In genomic region chr2:240778426-240778825, GRCh38 we compare ENCODE assay signal across 21 cellular contexts. TPM values are rescaled to one million over a fixed set of nuclear protein-coding genes. Genes with fewer than 3 reads are reported as not detected.
DNase-seq lines count a peak whose midpoint lies in the region; ATAC-seq, FAIRE-seq and TF ChIP-seq lines count a peak whose summit lies in the region.
"Had no signal": no experiment of that assay in that cellular context is flagged by ENCODE, and none has a peak within 500 bp of the region (broad histone marks: within the 10 kb centered on the region; RNA-seq: fewer than 3 reads in every experiment).

No MANE protein-coding gene starts in this region.

- in situ Hi-C loops in GM12878 (cut with MboI) = no loop called here

- H2BK15ac ChIP-seq in mesendoderm (replicated peaks; ENCODE audit: low read depth) = no peak overlapping the region

- TF ChIP-seq EP300 in GM12878 (IDR thresholded peaks at IDR 0.05; ENCODE audit: borderline replicate concordance in 1 of 2, control insufficient read depth in 1 of 2, low read depth in 2 of 2, low read length in 2 of 2) = no peak

- no peak overlapping the region for H2BK5ac ChIP-seq in mesendoderm (ENCODE audit: low read length)

- no peak overlapping the region for H2AK5ac ChIP-seq in mesendoderm (ENCODE audit: low read length)

- H4K20me1 ChIP-seq in GM12878 (ENCODE audit: control insufficient read depth, insufficient read depth) = no peaks in the 10 kb centered on the region

- no peak overlapping the region for H3K4me2 ChIP-seq in GM12878 (ENCODE audit: control insufficient read depth, insufficient read depth)
- H3K4me2 ChIP-seq in mesendoderm (ENCODE audit: low read length) = no peak overlapping the region
- H3K4me2 ChIP-seq: A549, GM23338 had no signal

- no peak for TF ChIP-seq RAD21 in GM12878 (IDR thresholded peaks at IDR 0.05; ENCODE audit: insufficient read depth, low read depth, low read length)

- BruUV-seq in GM12878 (replicated peaks; lab: Mats Ljungman, UMichigan) = no TSS peak

- H3K36me3 ChIP-seq in heart right ventricle (no peaks in the 10 kb centered on the region), GM12878 (ENCODE audit: control insufficient read depth in 2 of 2, insufficient read depth in 2 of 2, low read length in 1 of 2) (no peaks in the 10 kb centered on the region), mesendoderm (ENCODE audit: control insufficient read depth, insufficient read depth, low read length) (peaks cover 3% of the 10 kb centered on the region), spleen (no peaks in the 10 kb centered on the region)

- SMC1A ChIA-PET in GM12878 (lab: Charles Lee; ENCODE audit: uncharacterized antibody, unreplicated experiment) = no interaction called here

- H3K4me1 ChIP-seq in right cardiac atrium (ENCODE audit: control insufficient read depth, insufficient read depth, low read length) (no peaks in the 10 kb centered on the region), heart right ventricle (no peaks in the 10 kb centered on the region), GM12878 (ENCODE audit: control insufficient read depth, insufficient read depth, low read length) (no peaks in the 10 kb centered on the region), mesendoderm (ENCODE audit: control insufficient read depth, low read depth, low read length) (no peaks in the 10 kb centered on the region), spleen (peaks cover 0 to 13% (median 3%) of the 10 kb centered on the region in 6 donors)
- H3K4me1 ChIP-seq: A549 had no signal

- H3K4ac ChIP-seq in mesendoderm (ENCODE audit: low read depth, low read length) = no peak overlapping the region

- CTCF ChIA-PET in GM12878 (lab: Yijun Ruan, JAX) = no interaction called here

- H3K56ac ChIP-seq in mesendoderm (ENCODE audit: low read length) = peak overlapping the region; percentile 15

- no peak for FAIRE-seq in GM12878 (lab: Jason Lieb, UNC)
- FAIRE-seq: A549, GM12892, GM19239, H54 had no signal

- H2BK120ac ChIP-seq in mesendoderm (ENCODE audit: low read depth, low read length) = no peak overlapping the region

- H2AFZ ChIP-seq in GM12878 (ENCODE audit: control insufficient read depth, low read depth, low read length) = no peak overlapping the region
- H2AFZ ChIP-seq: GM23338 had no signal

- TF ChIP-seq POLR2A in GM12878 (IDR thresholded peaks at IDR 0.05; ENCODE audit: low read depth, low read length) (no peak), spleen (IDR thresholded peaks at IDR 0.05) (no peak)

- ATAC-seq in right cardiac atrium (no peak), heart right ventricle (no peak), GM12878 (no peak), HG02852 (IDR thresholded peaks at IDR 0.05; ENCODE audit: unreplicated experiment) (no peak), GM19351 (IDR thresholded peaks at IDR 0.05; ENCODE audit: unreplicated experiment) (no peak)
- ATAC-seq: A549, GM23338 had no signal

- no peak overlapping the region for H3K18ac ChIP-seq in mesendoderm (ENCODE audit: low read length)

- H3K27ac ChIP-seq in right cardiac atrium (ENCODE audit: low read length) (no peak overlapping the region), heart right ventricle (no peak overlapping the region), GM12878 (ENCODE audit: control insufficient read depth, insufficient read depth) (no peak overlapping the region), mesendoderm (ENCODE audit: low read depth, low read length) (no peak overlapping the region), spleen (no peak overlapping the region)
- H3K27ac ChIP-seq: A549 had no signal

- H4K5ac ChIP-seq in mesendoderm (ENCODE audit: low read length) = no peak overlapping the region

- RAD21 ChIA-PET in GM12878 (lab: Charles Lee; ENCODE audit: unreplicated experiment) = no interaction called here

- DNase-seq in right cardiac atrium (peak in 2 of 3 donors; percentile 20 to 29), heart right ventricle (no peak), GM12878 (ENCODE audit: low read depth, low spot score) (no peak), mesendoderm (no peak), spleen (no peak)
- DNase-seq: 8988T; C1 segment of cervical spinal cord; Calu3; CD4-positive, alpha-beta memory T cell; COR-L47; DMS53; DMS79 treated with DMSO at 0.1 percent for 48 hours; GF-D8; HCEC 1CT had no signal

- TF ChIP-seq CTCF in heart right ventricle (IDR thresholded peaks at IDR 0.05) = no peak
- no peak for TF ChIP-seq CTCF in GM12878 (IDR thresholded peaks at IDR 0.05 in 2 of 3, conservative IDR thresholded peaks at IDR 0.05 in 1 of 3; ENCODE audit: control insufficient read depth in 2 of 3, extremely low read depth in 1 of 3, insufficient read depth in 1 of 3, low read depth in 3 of 3, low read length in 3 of 3)
- TF ChIP-seq CTCF in spleen (IDR thresholded peaks at IDR 0.05 in 8 of 11, conservative IDR thresholded peaks at IDR 0.05 in 3 of 11) = no peak

- no peak overlapping the region for H3K23ac ChIP-seq in mesendoderm (ENCODE audit: low read length)

- H3K9ac ChIP-seq in GM12878 (ENCODE audit: control insufficient read depth, insufficient read depth, low read length) = no peak overlapping the region
- H3K9ac ChIP-seq in mesendoderm (ENCODE audit: low read length) = no peak overlapping the region

- H4K8ac ChIP-seq in mesendoderm (ENCODE audit: low read depth, low read length) = no peak overlapping the region

- intact Hi-C loops in right cardiac atrium (cut with DNase I) = no loop called here
- intact Hi-C loops in heart right ventricle (cut with DNase I) = no loop called here
- intact Hi-C loops in GM12878 (cut with micrococcal nuclease; ENCODE audit: unreplicated experiment) = no loop called here
- intact Hi-C loops in spleen (cut with DNase I; ENCODE audit: low total_unique reads) = no loop called here

- H3K27me3 ChIP-seq in right cardiac atrium (ENCODE audit: control insufficient read depth, insufficient read depth) (no peaks in the 10 kb centered on the region), heart right ventricle (peaks cover 0 to 18% (median 2%) of the 10 kb centered on the region in 7 donors), GM12878 (replicated peaks in 1 of 2; ENCODE audit: control insufficient read depth in 2 of 2, insufficient read depth in 2 of 2, low read length in 1 of 2) (no peaks in the 10 kb centered on the region), mesendoderm (ENCODE audit: insufficient read depth, low read length, poor library complexity) (no peaks in the 10 kb centered on the region), spleen (replicated peaks in 1 of 7) (peaks cover 0 to 17% (median 0%) of the 10 kb centered on the region in 7 donors)

- POLR2A ChIA-PET in GM12878 (lab: Charles Lee) = no interaction called here

- H3K9me3 ChIP-seq in right cardiac atrium (ENCODE audit: control insufficient read depth, low read length) = no peaks in the 10 kb centered on the region
- no peaks in the 10 kb centered on the region for H3K9me3 ChIP-seq in heart right ventricle
- no peaks in the 10 kb centered on the region; the same call in 2 of the 3 replicates for H3K9me3 ChIP-seq in GM12878 (replicated peaks; ENCODE audit: control insufficient read depth, insufficient read depth, low read length)
- no peaks in the 10 kb centered on the region for H3K9me3 ChIP-seq in spleen
- H3K9me3 ChIP-seq: A549 had no signal

- WGBS in right cardiac atrium = 84% methylated on average over 26 of the region's 26 CpGs
- 81 to 91% methylated on average over 21 to 26 of the region's 26 CpGs for WGBS in heart right ventricle, 2 donors
- WGBS in GM12878 (ENCODE audit: insufficient coverage, insufficient replicate concordance, low lambda C conversion rate, missing lambda C conversion rate) = 72% methylated on average over 18 of the region's 26 CpGs
- no CpG with 5 or more reads among the region's 26 CpGs for whole genome bisulfite sequencing in mesendoderm (ENCODE audit: extremely low coverage, insufficient coverage, low lambda C conversion rate)
- 81 to 86% (median 83%) methylated on average over 26 of the region's 26 CpGs for WGBS in spleen, 5 donors

- H3K79me1 ChIP-seq in mesendoderm (ENCODE audit: low read length) = no peaks in the 10 kb centered on the region

- H3K4me3 ChIP-seq in right cardiac atrium (ENCODE audit: low read length) (no peak overlapping the region), heart right ventricle (no peak overlapping the region), GM12878 (no peak overlapping the region), mesendoderm (ENCODE audit: low read length) (no peak overlapping the region), spleen (no peak overlapping the region)
- H3K4me3 ChIP-seq: A549, GM23338 had no signal

- H3K79me2 ChIP-seq in GM12878 (ENCODE audit: control insufficient read depth, insufficient read depth, low read length) (no peaks in the 10 kb centered on the region), mesendoderm (ENCODE audit: control insufficient read depth, insufficient read depth, low read length) (no peaks in the 10 kb centered on the region)

RNA-seq across cellular contexts. Expression of gene KIF1A, which starts 41.6 kb away (rescaled TPM):
- total RNA-seq in right cardiac atrium (10 to 100 TPM; 45.3 to 83.0 (median 66.9) TPM), heart right ventricle (10 to 100 TPM in 2 of 10 donors, 1 to 10 TPM in 6, under 1 TPM in 2; 0.51 to 21.4 (median 1.6) TPM), GM12878 (2014; rRNA removed) (0.06 TPM in 1 of 2 replicates, not detected in the other), GM12878 (2014; rRNA removed; fragmentation: Illumina TruSeq; extraction: Trizol) (not detected in 2 replicates), GM12878 (2021) (0.51 and 0.95 TPM in 2 replicates), spleen (1 to 10 TPM in 2 of 7 donors, under 1 TPM in 4, not detected in 1; 0.17 to 2.0 (median 0.86) TPM)
- polyA plus RNA-seq in right cardiac atrium (45.7 TPM), heart right ventricle (under 1 TPM; 0.37 to 0.42 TPM), GM12878 (2011; rRNA removed) (not detected in 2 replicates), GM12878 (2014; fragmentation: Illumina TruSeq; extraction: Trizol) (not detected in 2 replicates), GM12878 (2014; fragmentation: Nextera tagmentation; extraction: Ambion mirVana) (not detected), GM12878 (2014; rRNA removed) (0.04 TPM in 1 of 2 replicates, not detected in the other), GM12878 (2016; fragmentation: Nextera tagmentation; extraction: Ambion mirVana) (under 1 TPM; 0.04 to 0.18 TPM), spleen (under 1 TPM; 0.02 to 0.11 (median 0.10) TPM)
- not detected in 2 replicates for total RNA-seq in GM12878 (2013; cell fraction: nucleolus; rRNA removed)
- 0.42 TPM for polyA plus RNA-seq in GM12878 (2011; ENCODE audit: low read depth)
- 0.03 and 0.05 TPM in 2 replicates for polyA plus RNA-seq in GM12878 (2011; cell fraction: cytosol; rRNA removed)
- polyA plus RNA-seq in GM12878 (2011; cell fraction: nucleus; rRNA removed) = 0.13 and 0.31 TPM in 2 replicates
- 0.11 and 0.23 TPM in 2 replicates for polyA plus RNA-seq in GM12878 (2012)
- not detected in 2 replicates for polyA minus RNA-seq in GM12878 (2011; rRNA and poly(A)+ RNA removed)
- polyA minus RNA-seq in GM12878 (2011; cell fraction: cytosol; rRNA and poly(A)+ RNA removed) = not detected in 2 replicates
- 0.19 TPM in 1 of 2 replicates, not detected in the other for polyA minus RNA-seq in GM12878 (2011; cell fraction: nucleus; rRNA and poly(A)+ RNA removed)
- 74.8 TPM for polyA plus RNA-seq in mesendoderm (2013, experiment 1 of 2)
- 73.5 TPM for polyA plus RNA-seq in mesendoderm (2013, experiment 2 of 2)
- total RNA-seq: CD4-positive, alpha-beta memory T cell had no signal
- polyA plus RNA-seq: CD4-positive, alpha-beta memory T cell had no signal

Comparison
In these comparisons a context has a peak if more than half of its experiments do, and no peak if none do; other contexts are left out.
1. DNase-seq: peak in right cardiac atrium (2 of 3); none in heart right ventricle (0 of 2), GM12878 (single experiment), mesendoderm (single experiment) and spleen (single experiment).